20 cellular contexts compared by ENCODE assay signal in the genomic region with DNA sequence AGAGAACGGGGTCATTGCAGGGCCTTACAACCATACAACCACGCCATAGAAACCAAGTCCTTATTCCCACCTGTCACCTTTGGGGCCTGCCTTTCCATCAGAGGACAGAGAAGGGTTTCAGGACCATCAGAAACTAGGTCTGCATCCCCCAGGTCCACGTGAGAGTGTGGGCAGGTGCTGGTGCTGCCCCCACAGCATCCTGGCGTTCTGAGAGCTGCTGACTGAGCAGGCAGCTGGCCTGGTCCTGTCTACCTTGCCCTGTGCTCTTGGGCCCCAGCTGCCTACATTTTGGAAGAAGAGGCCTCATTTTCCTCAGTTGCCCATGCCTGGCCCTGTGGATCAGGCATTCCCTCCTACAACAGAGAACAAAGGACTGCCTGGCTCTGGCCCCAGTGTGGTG. TPM values are rescaled to one million over a fixed set of nuclear protein-coding genes. Genes with fewer than 3 reads are reported as not detected.
DNase-seq lines count a peak whose midpoint lies in the region; ATAC-seq, FAIRE-seq and TF ChIP-seq lines count a peak whose summit lies in the region.
"Had no signal": no experiment of that assay in that cellular context is flagged by ENCODE, and none has a peak within 500 bp of the region (broad histone marks: within the 10 kb centered on the region; RNA-seq: fewer than 3 reads in every experiment).

No MANE protein-coding gene starts in this region.

- TF ChIP-seq CTCF in HFFc6 (IDR thresholded peaks at IDR 0.05) (no peak), GM12878 (IDR thresholded peaks at IDR 0.05 in 2 of 3, conservative IDR thresholded peaks at IDR 0.05 in 1 of 3; ENCODE audit: control insufficient read depth in 2 of 3, extremely low read depth in 1 of 3, insufficient read depth in 1 of 3, low read depth in 3 of 3, low read length in 3 of 3) (no peak), neutrophil (IDR thresholded peaks at IDR 0.05) (no peak)

- H4K20me1 ChIP-seq in GM12878 (ENCODE audit: control insufficient read depth, insufficient read depth): no peaks in the 10 kb centered on the region

- H3K79me2 ChIP-seq in GM12878 (ENCODE audit: control insufficient read depth, insufficient read depth, low read length): no peaks in the 10 kb centered on the region

- no TSS peak for BruUV-seq in GM12878 (replicated peaks; lab: Mats Ljungman, UMichigan)

- no peak for DNase-seq in T-helper 2 cell treated with Interferon-gamma antibody and Interleukin-4, amounts not matched to agents 5 μg/mL and 100 μg/mL, for 36 hours (ENCODE audit: low spot score)
- DNase-seq in T-helper 2 cell: no peak
- no peak for DNase-seq in HFFc6
- no peak for DNase-seq in GM12878 (ENCODE audit: low read depth, low spot score)
- no peak for DNase-seq in SIG-M5 (lab: John Stamatoyannopoulos, UW)
- no peak for DNase-seq in NCI-H1092 treated with DMSO at 0.1 percent for 48 hours (lab: John Stamatoyannopoulos, UW)
- DNase-seq: activated CD4-positive, alpha-beta T cell treated with anti-CD3 and anti-CD28 coated beads, Interleukin-2, amount 50 U/mL, for 48 hours; activated naive CD4-positive, alpha-beta T cell treated with anti-CD3 and anti-CD28 coated beads, Interleukin-2, amount 50 U/mL, for 16 hours; COR-L47; esophagus squamous epithelium; KBM-7; left lung; NCI-H524 treated with DMSO at 0.1 percent for 48 hours; PC-9; stimulated activated naive CD4-positive, alpha-beta T cell treated with Interleukin-2 at 50 U/mL for 16 hours had no signal

- no peak for FAIRE-seq in GM12878 (lab: Jason Lieb, UNC)
- FAIRE-seq: A204.1, colon, H1 had no signal

- H3K4me3 Mint-ChIP-seq in T-helper 2 cell treated with Interferon-gamma antibody and Interleukin-4, amounts not matched to agents 5 μg/mL and 100 μg/mL, for 36 hours: no peak overlapping the region
- no peak overlapping the region for H3K4me3 Mint-ChIP-seq in HFFc6

- H2AFZ ChIP-seq in GM12878 (ENCODE audit: control insufficient read depth, low read depth, low read length): no peak overlapping the region
- H2AFZ ChIP-seq: PC-9 had no signal

- H3K4me1 ChIP-seq in GM12878 (ENCODE audit: control insufficient read depth, insufficient read depth, low read length): no peaks in the 10 kb centered on the region
- H3K4me1 ChIP-seq in neutrophil (ENCODE audit: control insufficient read depth in 1 of 2, insufficient read depth in 1 of 2, low read depth in 1 of 2, low read length in 1 of 2): no peaks in the 10 kb centered on the region
- H3K4me1 ChIP-seq: esophagus squamous epithelium, left lung had no signal

- SMC1A ChIA-PET in GM12878 (lab: Charles Lee; ENCODE audit: uncharacterized antibody, unreplicated experiment): no interaction called here

- peaks cover 47% of the 10 kb centered on the region for H3K36me3 Mint-ChIP-seq in T-helper 2 cell treated with Interferon-gamma antibody and Interleukin-4, amounts not matched to agents 5 μg/mL and 100 μg/mL, for 36 hours (ENCODE audit: low read depth)
- H3K36me3 Mint-ChIP-seq in HFFc6 (ENCODE audit: low read depth): no peaks in the 10 kb centered on the region

- H3K27ac Mint-ChIP-seq in T-helper 2 cell treated with Interferon-gamma antibody and Interleukin-4, amounts not matched to agents 5 μg/mL and 100 μg/mL, for 36 hours: peak overlapping the region; percentile 36
- H3K27ac Mint-ChIP-seq in HFFc6: peak overlapping the region; percentile 20

- no peak for TF ChIP-seq EP300 in GM12878 (IDR thresholded peaks at IDR 0.05; ENCODE audit: borderline replicate concordance in 1 of 2, control insufficient read depth in 1 of 2, low read depth in 2 of 2, low read length in 2 of 2)

- 32% methylated on average over 3 of the region's 4 CpGs for WGBS in GM12878 (ENCODE audit: insufficient coverage, insufficient replicate concordance, low lambda C conversion rate, missing lambda C conversion rate)

- RAD21 ChIA-PET in GM12878 (lab: Charles Lee; ENCODE audit: unreplicated experiment): no interaction called here

- H3K9me3 ChIP-seq in GM12878 (replicated peaks; ENCODE audit: control insufficient read depth, insufficient read depth, low read length): no peaks in the 10 kb centered on the region
- H3K9me3 ChIP-seq in neutrophil: no peaks in the 10 kb centered on the region
- H3K9me3 ChIP-seq: esophagus squamous epithelium, left lung had no signal

- no peak for TF ChIP-seq RAD21 in GM12878 (IDR thresholded peaks at IDR 0.05; ENCODE audit: insufficient read depth, low read depth, low read length)

- intact Hi-C loops in GM12878 (cut with micrococcal nuclease; ENCODE audit: unreplicated experiment): no loop called here

- no peak overlapping the region for H3K9ac ChIP-seq in GM12878 (ENCODE audit: control insufficient read depth, insufficient read depth, low read length)

- H3K27ac ChIP-seq in GM12878 (ENCODE audit: control insufficient read depth, insufficient read depth): no peak overlapping the region
- H3K27ac ChIP-seq in neutrophil: peak overlapping the region; percentile 15
- H3K27ac ChIP-seq: esophagus squamous epithelium, left lung, PC-9 had no signal

- POLR2A ChIA-PET in GM12878 (lab: Charles Lee): no interaction called here

- no peak for ATAC-seq in GM12878
- no peak for ATAC-seq in HG03439 (IDR thresholded peaks at IDR 0.05; ENCODE audit: unreplicated experiment)
- ATAC-seq: left lung had no signal

- no peaks in the 10 kb centered on the region for H3K9me3 Mint-ChIP-seq in T-helper 2 cell treated with Interferon-gamma antibody and Interleukin-4, amounts not matched to agents 5 μg/mL and 100 μg/mL, for 36 hours
- H3K9me3 Mint-ChIP-seq in HFFc6: no peaks in the 10 kb centered on the region

- TF ChIP-seq POLR2A in GM12878 (IDR thresholded peaks at IDR 0.05; ENCODE audit: low read depth, low read length): peak; percentile 64

- H3K4me2 ChIP-seq in GM12878 (ENCODE audit: control insufficient read depth, insufficient read depth): no peak overlapping the region
- H3K4me2 ChIP-seq: PC-9 had no signal

- H3K4me1 Mint-ChIP-seq in T-helper 2 cell treated with Interferon-gamma antibody and Interleukin-4, amounts not matched to agents 5 μg/mL and 100 μg/mL, for 36 hours (ENCODE audit: low read depth): peaks cover under 1% of the 10 kb centered on the region
- H3K4me1 Mint-ChIP-seq in HFFc6 (ENCODE audit: low read depth): no peaks in the 10 kb centered on the region

- in situ Hi-C loops in GM12878 (cut with MboI): no loop called here

- H3K27me3 ChIP-seq in GM12878 (replicated peaks in 1 of 2; ENCODE audit: control insufficient read depth in 2 of 2, insufficient read depth in 2 of 2, low read length in 1 of 2) (no peaks in the 10 kb centered on the region), neutrophil (no peaks in the 10 kb centered on the region)
- H3K27me3 ChIP-seq: esophagus squamous epithelium, left lung had no signal

- CTCF ChIA-PET in GM12878 (lab: Yijun Ruan, JAX): interaction anchor here (0.9 to 2.3 kb wide), 2 partner anchors 37 to 118 kb away, joined by 3 to 5 read pairs; no protein-coding TSS in a partner anchor

- H3K4me3 ChIP-seq in GM12878 (no peak overlapping the region), neutrophil (ENCODE audit: low read depth in 1 of 2, low read length in 1 of 2) (no peak overlapping the region)
- H3K4me3 ChIP-seq: esophagus squamous epithelium, left lung, PC-9 had no signal

- peaks cover 34 to 64% of the 10 kb centered on the region in 2 experiments; a peak in 3 of 4 replicates for H3K36me3 ChIP-seq in GM12878 (ENCODE audit: control insufficient read depth in 2 of 2, insufficient read depth in 2 of 2, low read length in 1 of 2)
- peaks cover 94% of the 10 kb centered on the region for H3K36me3 ChIP-seq in neutrophil

- no peaks in the 10 kb centered on the region for H3K27me3 Mint-ChIP-seq in T-helper 2 cell treated with Interferon-gamma antibody and Interleukin-4, amounts not matched to agents 5 μg/mL and 100 μg/mL, for 36 hours (ENCODE audit: low read depth)
- H3K27me3 Mint-ChIP-seq in HFFc6 (ENCODE audit: insufficient read depth): peaks cover 6% of the 10 kb centered on the region

RNA-seq across cellular contexts. Expression of gene ZNF276, which starts 21.6 kb away (rescaled TPM):
- 10 to 100 TPM in 3 of 6 experiments, 1 to 10 TPM in 3; 7.8 to 16.7 (median 9.7) TPM for total RNA-seq in HFFc6 (2021; fragmentation: NEBNext Ultra II Directional; extraction: Animal tissue kit (Norgen Biotek cat#: 25700))
- 46.3 and 58.8 TPM in 2 replicates for total RNA-seq in GM12878 (2013; cell fraction: nucleolus; rRNA removed)
- total RNA-seq in GM12878 (2014; rRNA removed) (14.2 and 15.5 TPM in 2 replicates), GM12878 (2014; rRNA removed; fragmentation: Illumina TruSeq; extraction: Trizol) (6.8 and 11.6 TPM in 2 replicates), GM12878 (2021) (18.5 and 22.3 TPM in 2 replicates)
- polyA plus RNA-seq in GM12878 (2011; ENCODE audit: low read depth): 6.4 TPM
- polyA plus RNA-seq in GM12878 (2011; rRNA removed) (6.0 and 9.4 TPM in 2 replicates), GM12878 (2014; fragmentation: Illumina TruSeq; extraction: Trizol) (5.9 and 10.3 TPM in 2 replicates), GM12878 (2014; fragmentation: Nextera tagmentation; extraction: Ambion mirVana) (under 1 TPM; 0.27 to 0.93 TPM), GM12878 (2014; rRNA removed) (22.7 and 27.1 TPM in 2 replicates), GM12878 (2016; fragmentation: Nextera tagmentation; extraction: Ambion mirVana) (1 to 10 TPM; 8.0 TPM)
- 10.4 and 17.5 TPM in 2 replicates for polyA plus RNA-seq in GM12878 (2011; cell fraction: cytosol; rRNA removed)
- 113 and 164 TPM in 2 replicates for polyA plus RNA-seq in GM12878 (2011; cell fraction: nucleus; rRNA removed)
- polyA plus RNA-seq in GM12878 (2012): 17.1 and 19.2 TPM in 2 replicates
- 6.9 and 11.5 TPM in 2 replicates for polyA minus RNA-seq in GM12878 (2011; rRNA and poly(A)+ RNA removed)
- 3.3 and 5.6 TPM in 2 replicates for polyA minus RNA-seq in GM12878 (2011; cell fraction: cytosol; rRNA and poly(A)+ RNA removed)
- 10.9 and 17.5 TPM in 2 replicates for polyA minus RNA-seq in GM12878 (2011; cell fraction: nucleus; rRNA and poly(A)+ RNA removed)

RNA-seq across cellular contexts. Expression of gene VPS9D1, which starts 22.2 kb away (rescaled TPM):
- 10 to 100 TPM; 12.7 to 19.3 (median 16.1) TPM for total RNA-seq in HFFc6 (2021; fragmentation: NEBNext Ultra II Directional; extraction: Animal tissue kit (Norgen Biotek cat#: 25700))
- total RNA-seq in GM12878 (2013; cell fraction: nucleolus; rRNA removed): 1.4 and 1.6 TPM in 2 replicates
- total RNA-seq in GM12878 (2014; rRNA removed) (1.2 and 1.4 TPM in 2 replicates), GM12878 (2014; rRNA removed; fragmentation: Illumina TruSeq; extraction: Trizol) (0.64 and 1.0 TPM in 2 replicates), GM12878 (2021) (2.7 and 3.0 TPM in 2 replicates)
- 1.1 TPM for polyA plus RNA-seq in GM12878 (2011; ENCODE audit: low read depth)
- polyA plus RNA-seq in GM12878 (2011; rRNA removed) (0.35 and 0.65 TPM in 2 replicates), GM12878 (2014; fragmentation: Illumina TruSeq; extraction: Trizol) (0.06 and 1.0 TPM in 2 replicates), GM12878 (2014; fragmentation: Nextera tagmentation; extraction: Ambion mirVana) (1 to 10 TPM in 1 of 2 experiments, under 1 TPM in 1; 0.85 to 1.1 TPM), GM12878 (2014; rRNA removed) (2.8 and 4.2 TPM in 2 replicates), GM12878 (2016; fragmentation: Nextera tagmentation; extraction: Ambion mirVana) (1 to 10 TPM; 1.0 to 1.5 TPM)
- polyA plus RNA-seq in GM12878 (2011; cell fraction: cytosol; rRNA removed): 0.94 and 1.7 TPM in 2 replicates
- polyA plus RNA-seq in GM12878 (2011; cell fraction: nucleus; rRNA removed): 6.4 and 8.4 TPM in 2 replicates
- polyA plus RNA-seq in GM12878 (2012): 3.2 and 3.3 TPM in 2 replicates
- 0.51 and 0.82 TPM in 2 replicates for polyA minus RNA-seq in GM12878 (2011; rRNA and poly(A)+ RNA removed)
- 0.83 and 1.3 TPM in 2 replicates for polyA minus RNA-seq in GM12878 (2011; cell fraction: cytosol; rRNA and poly(A)+ RNA removed)
- 0.48 and 1.4 TPM in 2 replicates for polyA minus RNA-seq in GM12878 (2011; cell fraction: nucleus; rRNA and poly(A)+ RNA removed)

RNA-seq across cellular contexts. Expression of gene SPATA2L, which starts 41.4 kb away (rescaled TPM):
- total RNA-seq in HFFc6 (2021; fragmentation: NEBNext Ultra II Directional; extraction: Animal tissue kit (Norgen Biotek cat#: 25700)): 1 to 10 TPM; 5.6 to 6.9 (median 5.9) TPM
- 13.1 and 19.3 TPM in 2 replicates for total RNA-seq in GM12878 (2013; cell fraction: nucleolus; rRNA removed)
- 4.9 and 6.9 TPM in 2 replicates for total RNA-seq in GM12878 (2014; rRNA removed)
- 0.78 and 1.0 TPM in 2 replicates for total RNA-seq in GM12878 (2014; rRNA removed; fragmentation: Illumina TruSeq; extraction: Trizol)
- 6.9 and 7.8 TPM in 2 replicates for total RNA-seq in GM12878 (2021)
- 0.71 TPM for polyA plus RNA-seq in GM12878 (2011; ENCODE audit: low read depth)
- polyA plus RNA-seq in GM12878 (2011; rRNA removed): 1.2 and 2.3 TPM in 2 replicates
- polyA plus RNA-seq in GM12878 (2011; cell fraction: cytosol; rRNA removed): 4.6 and 6.8 TPM in 2 replicates
- 12.6 and 15.8 TPM in 2 replicates for polyA plus RNA-seq in GM12878 (2011; cell fraction: nucleus; rRNA removed)
- 5.0 and 6.2 TPM in 2 replicates for polyA plus RNA-seq in GM12878 (2012)
- 0.24 TPM in 1 of 2 replicates, not detected in the other for polyA plus RNA-seq in GM12878 (2014; fragmentation: Illumina TruSeq; extraction: Trizol)
- polyA plus RNA-seq in GM12878 (2014; fragmentation: Nextera tagmentation; extraction: Ambion mirVana): under 1 TPM in 1 of 2 experiments, not detected in 1; 0.20 TPM
- polyA plus RNA-seq in GM12878 (2014; rRNA removed): 4.7 and 6.0 TPM in 2 replicates
- polyA plus RNA-seq in GM12878 (2016; fragmentation: Nextera tagmentation; extraction: Ambion mirVana): 1 to 10 TPM; 3.9 to 5.9 TPM
- 0.73 and 3.6 TPM in 2 replicates for polyA minus RNA-seq in GM12878 (2011; rRNA and poly(A)+ RNA removed)
- polyA minus RNA-seq in GM12878 (2011; cell fraction: cytosol; rRNA and poly(A)+ RNA removed): 3.3 and 3.7 TPM in 2 replicates
- 4.5 and 8.3 TPM in 2 replicates for polyA minus RNA-seq in GM12878 (2011; cell fraction: nucleus; rRNA and poly(A)+ RNA removed)

RNA-seq across cellular contexts. Expression of gene CDK10, which starts 56.5 kb away (rescaled TPM):
- 10 to 100 TPM; 45.5 to 61.7 (median 48.6) TPM for total RNA-seq in HFFc6 (2021; fragmentation: NEBNext Ultra II Directional; extraction: Animal tissue kit (Norgen Biotek cat#: 25700))
- 80.3 and 89.1 TPM in 2 replicates for total RNA-seq in GM12878 (2013; cell fraction: nucleolus; rRNA removed)
- total RNA-seq in GM12878 (2014; rRNA removed) (31.8 and 41.9 TPM in 2 replicates), GM12878 (2014; rRNA removed; fragmentation: Illumina TruSeq; extraction: Trizol) (20.8 and 23.5 TPM in 2 replicates), GM12878 (2021) (45.3 and 58.7 TPM in 2 replicates)
- 15.0 TPM for polyA plus RNA-seq in GM12878 (2011; ENCODE audit: low read depth)
- polyA plus RNA-seq in GM12878 (2011; rRNA removed) (22.1 and 30.1 TPM in 2 replicates), GM12878 (2014; fragmentation: Illumina TruSeq; extraction: Trizol) (12.1 and 26.5 TPM in 2 replicates), GM12878 (2014; fragmentation: Nextera tagmentation; extraction: Ambion mirVana) (1 to 10 TPM; 1.5 to 2.5 TPM), GM12878 (2014; rRNA removed) (56.8 and 58.6 TPM in 2 replicates), GM12878 (2016; fragmentation: Nextera tagmentation; extraction: Ambion mirVana) (10 to 100 TPM; 54.1 to 55.6 TPM)
- 29.8 and 38.2 TPM in 2 replicates for polyA plus RNA-seq in GM12878 (2011; cell fraction: cytosol; rRNA removed)
- polyA plus RNA-seq in GM12878 (2011; cell fraction: nucleus; rRNA removed): 306 and 334 TPM in 2 replicates
- 38.8 and 67.0 TPM in 2 replicates for polyA plus RNA-seq in GM12878 (2012)
- polyA minus RNA-seq in GM12878 (2011; rRNA and poly(A)+ RNA removed): 15.4 and 20.6 TPM in 2 replicates
- polyA minus RNA-seq in GM12878 (2011; cell fraction: cytosol; rRNA and poly(A)+ RNA removed): 6.1 and 9.0 TPM in 2 replicates
- polyA minus RNA-seq in GM12878 (2011; cell fraction: nucleus; rRNA and poly(A)+ RNA removed): 22.2 and 33.6 TPM in 2 replicates
